1 cellular context compared by ENCODE assay signal in genomic region chr17:61575352-61575975, GRCh38.
TF ChIP-seq lines count a peak whose summit lies in the region.

No MANE protein-coding gene starts in this region.

TF ChIP-seq in GM12878, 131 proteins besides CTCF, POLR2A, EP300 and RAD21:
- TF ChIP-seq MXI1 (IDR thresholded peaks at IDR 0.05; ENCODE audit: low read depth, low read length), result no peak
- TF ChIP-seq MTA2 (IDR thresholded peaks at IDR 0.05; ENCODE audit: low read depth), result no peak
- TF ChIP-seq E2F8 (IDR thresholded peaks at IDR 0.05; ENCODE audit: low read depth, partially characterized antibody), result no peak
- peak in 1 of 2 experiments; percentile 35; a peak in 1 of 4 replicates for TF ChIP-seq ETV6 (conservative IDR thresholded peaks at IDR 0.05 in 1 of 2, IDR thresholded peaks at IDR 0.05 in 1 of 2; ENCODE audit: borderline replicate concordance in 1 of 2, low read depth in 1 of 2)
- 0 out of 2 replicates have a peak, but pooled peaks have one; percentile 7 for TF ChIP-seq NFXL1 (IDR thresholded peaks at IDR 0.05; ENCODE audit: borderline replicate concordance)
- TF ChIP-seq ZNF274 (IDR thresholded peaks at IDR 0.05; ENCODE audit: insufficient read depth, insufficient read length), result no peak
